ENCODE assay signal across 31 cellular contexts in the genomic region with DNA sequence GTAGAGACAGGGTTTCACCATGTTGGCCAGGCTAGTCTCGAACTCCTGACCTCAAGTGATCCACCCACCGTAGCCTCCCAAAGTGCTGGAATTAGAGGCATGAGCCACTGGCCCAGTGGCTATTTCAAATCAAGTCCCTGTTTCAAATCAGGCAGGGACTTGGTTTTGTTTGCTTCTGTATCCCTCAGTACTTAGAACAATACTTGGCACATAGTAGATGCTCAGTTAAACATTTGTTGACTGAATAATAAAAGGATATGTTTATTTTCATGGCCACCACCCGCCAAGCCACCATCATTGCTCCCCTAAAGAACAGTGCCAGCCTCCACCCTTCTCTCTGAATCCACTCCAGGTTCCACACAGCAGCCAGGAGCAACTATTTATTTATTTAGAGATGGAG. TPM values are rescaled to one million over a fixed set of nuclear protein-coding genes. Genes with fewer than 3 reads are reported as not detected.
"Had no signal": no experiment of that assay in that cellular context is flagged by ENCODE, and none has a peak within 500 bp of the region (broad histone marks: within the 10 kb centered on the region; RNA-seq: fewer than 3 reads in every experiment).

No MANE protein-coding gene starts in this region.

- FAIRE-seq: endometrium, endothelial cell of umbilical vein had no signal

- H3K4me3 ChIP-seq: adrenal gland, body of pancreas, colonic mucosa, esophagus squamous epithelium, gastroesophageal sphincter, heart right ventricle had no signal

- H3K27ac ChIP-seq: adrenal gland, body of pancreas, colonic mucosa, epithelial cell of prostate had no signal

- H3K27me3 Mint-ChIP-seq: activated CD4-positive, alpha-beta memory T cell treated with anti-CD3 and anti-CD28 coated beads for 36 hours; activated CD4-positive, alpha-beta T cell treated with anti-CD3 and anti-CD28 coated beads for 36 hours; activated naive CD4-positive, alpha-beta T cell treated with anti-CD3 and anti-CD28 coated beads, Interleukin-2, amount 50 U/mL, for 24 hours; activated naive CD8-positive, alpha-beta T cell treated with anti-CD3 and anti-CD28 coated beads for 36 hours; activated naive CD8-positive, alpha-beta T cell treated with anti-CD3 and anti-CD28 coated beads, Interleukin-2, amount 50 U/mL, for 24 hours had no signal

- H3K27ac Mint-ChIP-seq: activated CD4-positive, alpha-beta memory T cell treated with anti-CD3 and anti-CD28 coated beads for 36 hours; activated CD4-positive, alpha-beta T cell treated with anti-CD3 and anti-CD28 coated beads for 36 hours; activated CD4-positive, alpha-beta T cell treated with anti-CD3 and anti-CD28 coated beads, Interleukin-2, amount 10 ng/mL, durations not matched to agents 24 days and 14 days; activated CD8-positive, alpha-beta T cell treated with anti-CD3 and anti-CD28 coated beads, Interleukin-2, amount 10 ng/mL, durations not matched to agents 7 days and 5 days; activated naive CD4-positive, alpha-beta T cell treated with anti-CD3 and anti-CD28 coated beads for 36 hours; activated naive CD4-positive, alpha-beta T cell treated with anti-CD3 and anti-CD28 coated beads, Interleukin-2, amount 50 U/mL, for 24 hours; activated naive CD8-positive, alpha-beta T cell treated with anti-CD3 and anti-CD28 coated beads for 36 hours; activated naive CD8-positive, alpha-beta T cell treated with anti-CD3 and anti-CD28 coated beads, Interleukin-2, amount 50 U/mL, for 24 hours; activated T-helper 1 cell treated with anti-CD3 and anti-CD28 coated beads, Interleukin-12 subunit alpha, Interleukin-12 subunit beta, Interleukin-2, Interleukin-4 antibody, amounts not matched to agents 30 ng/mL and 10 ng/mL and 1 ng/mL, durations not matched to agents 14 hours and 24 hours and 36 hours; activated T-helper 2 cell treated with anti-CD3 and anti-CD28 coated beads, Interferon-gamma antibody, Interleukin-2, Interleukin-4, amounts not matched to agents 10 μg/mL and 5 μg/mL and 100 μg/mL, durations not matched to agents 14 hours and 24 hours and 36 hours had no signal

- DNase-seq: activated CD4-positive, alpha-beta memory T cell treated with anti-CD3 and anti-CD28 coated beads for 36 hours; activated CD4-positive, alpha-beta T cell treated with anti-CD3 and anti-CD28 coated beads for 36 hours; activated CD4-positive, alpha-beta T cell treated with anti-CD3 and anti-CD28 coated beads, Interleukin-2, amount 10 ng/mL, durations not matched to agents 24 days and 14 days; activated CD4-positive, CD25-positive, alpha-beta regulatory T cell; activated CD4-positive, CD25-positive, alpha-beta regulatory T cell treated with anti-CD3 and anti-CD28 coated beads, Interleukin-2, amount 50 U/mL, for 72 hours; activated CD8-positive, alpha-beta memory T cell treated with anti-CD3 and anti-CD28 coated beads, Interleukin-2, amount 50 U/mL, for 48 hours; activated CD8-positive, alpha-beta T cell treated with anti-CD3 and anti-CD28 coated beads, Interleukin-2, amount 10 ng/mL, durations not matched to agents 7 days and 5 days; activated effector memory CD4-positive, alpha-beta T cell treated with anti-CD3 and anti-CD28 coated beads, Interleukin-2, amount 50 U/mL, for 16 hours; activated naive CD4-positive, alpha-beta T cell treated with anti-CD3 and anti-CD28 coated beads for 36 hours; activated naive CD8-positive, alpha-beta T cell treated with anti-CD3 and anti-CD28 coated beads for 36 hours; activated naive CD8-positive, alpha-beta T cell treated with anti-CD3 and anti-CD28 coated beads, Interleukin-2, amount 50 U/mL, for 24 hours; activated T-cell treated with anti-CD3 and anti-CD28 coated beads, Interleukin-2, amount 50 U/mL, for 48 hours; aorta; central memory CD4-positive, alpha-beta T cell; cerebellar nuclear complex; colonic mucosa; effector CD8-positive, alpha-beta T cell; esophagus squamous epithelium; foreskin melanocyte; T-helper 1 cell; T-helper 2 cell had no signal

- H3K27me3 ChIP-seq: adrenal gland, body of pancreas, colonic mucosa, esophagus squamous epithelium, gastroesophageal sphincter, heart right ventricle had no signal

- H3K4me3 Mint-ChIP-seq: activated CD4-positive, alpha-beta memory T cell treated with anti-CD3 and anti-CD28 coated beads for 36 hours; activated CD4-positive, alpha-beta T cell treated with anti-CD3 and anti-CD28 coated beads for 36 hours; activated CD4-positive, alpha-beta T cell treated with anti-CD3 and anti-CD28 coated beads, Interleukin-2, amount 10 ng/mL, durations not matched to agents 24 days and 14 days; activated CD8-positive, alpha-beta T cell treated with anti-CD3 and anti-CD28 coated beads, Interleukin-2, amount 10 ng/mL, durations not matched to agents 7 days and 5 days; activated naive CD4-positive, alpha-beta T cell treated with anti-CD3 and anti-CD28 coated beads for 36 hours; activated naive CD4-positive, alpha-beta T cell treated with anti-CD3 and anti-CD28 coated beads, Interleukin-2, amount 50 U/mL, for 24 hours; activated naive CD8-positive, alpha-beta T cell treated with anti-CD3 and anti-CD28 coated beads for 36 hours; activated naive CD8-positive, alpha-beta T cell treated with anti-CD3 and anti-CD28 coated beads, Interleukin-2, amount 50 U/mL, for 24 hours; activated T-helper 1 cell treated with anti-CD3 and anti-CD28 coated beads, Interleukin-12 subunit alpha, Interleukin-12 subunit beta, Interleukin-2, Interleukin-4 antibody, amounts not matched to agents 30 ng/mL and 10 ng/mL and 1 ng/mL, durations not matched to agents 14 hours and 24 hours and 36 hours had no signal

- H3K9me3 ChIP-seq: adrenal gland, body of pancreas, colonic mucosa, esophagus squamous epithelium had no signal

- H3K9me3 Mint-ChIP-seq: activated CD4-positive, alpha-beta memory T cell treated with anti-CD3 and anti-CD28 coated beads for 36 hours; activated CD4-positive, alpha-beta T cell treated with anti-CD3 and anti-CD28 coated beads, Interleukin-2, amount 10 ng/mL, durations not matched to agents 24 days and 14 days; activated naive CD4-positive, alpha-beta T cell treated with anti-CD3 and anti-CD28 coated beads for 36 hours; activated naive CD4-positive, alpha-beta T cell treated with anti-CD3 and anti-CD28 coated beads, Interleukin-2, amount 50 U/mL, for 24 hours; activated naive CD8-positive, alpha-beta T cell treated with anti-CD3 and anti-CD28 coated beads for 36 hours; activated naive CD8-positive, alpha-beta T cell treated with anti-CD3 and anti-CD28 coated beads, Interleukin-2, amount 50 U/mL, for 24 hours; activated T-helper 1 cell treated with anti-CD3 and anti-CD28 coated beads, Interleukin-12 subunit alpha, Interleukin-12 subunit beta, Interleukin-2, Interleukin-4 antibody, amounts not matched to agents 30 ng/mL and 10 ng/mL and 1 ng/mL, durations not matched to agents 14 hours and 24 hours and 36 hours; activated T-helper 2 cell treated with anti-CD3 and anti-CD28 coated beads, Interferon-gamma antibody, Interleukin-2, Interleukin-4, amounts not matched to agents 10 μg/mL and 5 μg/mL and 100 μg/mL, durations not matched to agents 14 hours and 24 hours and 36 hours had no signal

- H3K4me1 ChIP-seq: colonic mucosa had no signal

- H3K36me3 ChIP-seq: colonic mucosa had no signal

- ATAC-seq: activated CD4-positive, alpha-beta T cell treated with anti-CD3 and anti-CD28 coated beads for 36 hours; activated CD8-positive, alpha-beta T cell treated with anti-CD3 and anti-CD28 coated beads, Interleukin-2, amount 10 ng/mL, durations not matched to agents 7 days and 5 days; activated naive CD8-positive, alpha-beta T cell treated with anti-CD3 and anti-CD28 coated beads, Interleukin-2, amount 50 U/mL, for 24 hours; body of pancreas; gastroesophageal sphincter had no signal

RNA-seq across cellular contexts. Expression of a gene that starts 38.5 kb away (rescaled TPM):
- total RNA-seq: activated CD8-positive, alpha-beta T cell treated with anti-CD3 and anti-CD28 coated beads, Interleukin-2, amount 10 ng/mL, durations not matched to agents 7 days and 5 days; activated naive CD4-positive, alpha-beta T cell treated with anti-CD3 and anti-CD28 coated beads for 36 hours had no signal
